Comparison of ENCODE assay signal across 8 cellular contexts in the genomic region with DNA sequence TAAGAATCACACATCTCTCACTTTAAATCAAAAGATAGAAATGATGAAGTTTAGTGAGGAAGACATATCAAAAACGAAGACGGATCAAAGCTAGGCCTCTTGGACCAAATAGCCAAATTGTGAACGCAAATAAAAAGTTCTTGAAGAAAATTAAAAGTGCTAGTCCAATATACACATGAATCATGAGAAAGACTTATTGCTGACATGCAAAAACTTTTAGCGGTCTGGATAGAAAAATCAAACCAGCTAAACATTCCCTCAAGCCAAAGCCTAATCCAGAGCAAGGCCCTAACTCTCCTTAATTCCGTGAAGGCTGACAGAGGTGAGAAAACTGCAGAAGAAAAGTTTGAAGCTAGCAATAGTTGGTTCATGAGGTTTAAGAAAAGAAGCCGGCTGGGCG.
"Had no signal": no experiment of that assay in that cellular context is flagged by ENCODE, and none has a peak within 500 bp of the region (broad histone marks: within the 10 kb centered on the region; RNA-seq: fewer than 3 reads in every experiment).

No MANE protein-coding gene starts in this region.

- H3K36me3 ChIP-seq: HAP-1 had no signal

- H3K27me3 Mint-ChIP-seq: IgD-negative memory B cell had no signal

- ATAC-seq: HCT116 had no signal

- H3K27ac ChIP-seq: GM23248, HL-60 had no signal

- H2AFZ ChIP-seq: GM23248 had no signal

- H3K4me1 ChIP-seq: HAP-1 had no signal

- H3K27ac Mint-ChIP-seq: HFFc6, IgD-negative memory B cell had no signal

- H3K4me3 ChIP-seq: GM23248, HAP-1 had no signal

- H3K36me3 Mint-ChIP-seq: IgD-negative memory B cell had no signal

- H3K9ac ChIP-seq: GM23248 had no signal

- DNase-seq: GM23248, GOT3, H7, HFFc6 had no signal

- H3K4me3 Mint-ChIP-seq: HFFc6, IgD-negative memory B cell had no signal
